In the genomic region with DNA sequence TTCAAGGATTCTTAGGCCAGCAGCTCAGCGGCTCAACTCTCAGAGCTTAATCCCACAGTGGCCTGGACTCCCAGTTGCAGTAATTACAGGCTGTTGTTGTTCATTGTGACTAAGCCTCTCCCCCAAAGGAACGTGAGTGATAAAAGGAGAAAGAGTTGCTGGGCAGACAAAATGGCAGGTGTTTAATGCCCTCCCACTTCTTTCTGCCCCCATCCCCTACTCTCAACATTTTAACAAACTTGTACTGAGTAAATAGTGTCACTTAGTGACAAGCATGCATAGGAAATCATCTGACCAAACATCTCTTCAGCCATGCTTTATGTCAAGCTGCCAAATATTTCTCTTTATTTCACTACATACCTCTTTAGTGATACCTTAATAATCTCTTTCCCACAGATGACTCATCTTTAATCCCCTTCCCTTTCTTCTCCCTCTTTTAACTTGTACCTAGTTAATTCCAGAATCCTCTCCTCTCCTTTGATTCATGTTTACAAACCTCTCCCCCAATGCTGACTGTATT, we compare ENCODE assay signal across 12 cellular contexts. TPM values are rescaled to one million over a fixed set of nuclear protein-coding genes. Genes with fewer than 3 reads are reported as not detected.
DNase-seq lines count a peak whose midpoint lies in the region; ATAC-seq and TF ChIP-seq lines count a peak whose summit lies in the region.
"Had no signal": no experiment of that assay in that cellular context is flagged by ENCODE, and none has a peak within 500 bp of the region (broad histone marks: within the 10 kb centered on the region; RNA-seq: fewer than 3 reads in every experiment).

No MANE protein-coding gene starts in this region.

- peak; percentile 60 for ATAC-seq in WTC11

- H3K4me3 ChIP-seq in colonic mucosa, result no peak overlapping the region
- H3K4me3 ChIP-seq: spleen had no signal

- H3K36me3 Mint-ChIP-seq in WTC11, result peaks cover 12% of the 10 kb centered on the region

- H3K36me3 ChIP-seq in colonic mucosa, result no peaks in the 10 kb centered on the region
- H3K36me3 ChIP-seq: spleen had no signal

- no peak overlapping the region for H3K27ac Mint-ChIP-seq in WTC11
- H3K27ac Mint-ChIP-seq: activated T-helper 2 cell treated with anti-CD3 and anti-CD28 coated beads, Interferon-gamma antibody, Interleukin-2, Interleukin-4, amounts not matched to agents 10 μg/mL and 5 μg/mL and 100 μg/mL, durations not matched to agents 14 hours and 24 hours and 36 hours; B cell had no signal

- H3K27ac ChIP-seq in colonic mucosa, result no peak overlapping the region
- H3K27ac ChIP-seq: spleen had no signal

- no peak overlapping the region for H3K9ac ChIP-seq in colonic mucosa (ENCODE audit: low read depth in 2 of 2, low read length in 2 of 2)

- no peaks in the 10 kb centered on the region for H3K27me3 ChIP-seq in colonic mucosa

- H3K4me1 Mint-ChIP-seq in WTC11, result peaks cover 9% of the 10 kb centered on the region; the same call in 1 of the 2 replicates
- H3K4me1 Mint-ChIP-seq: B cell had no signal

- POLR2A ChIA-PET in WTC11 (lab: Charles Lee), result no interaction called here

- H3K27me3 Mint-ChIP-seq in WTC11 (ENCODE audit: low read depth), result peaks cover 7% of the 10 kb centered on the region

- DNase-seq in D341Med (ENCODE audit: low spot score) (peak; percentile 80), LHCN-M2 (ENCODE audit: low read depth) (peak; percentile 80), WTC11 (ENCODE audit: low spot score) (no peak), islet precursor cell (peak; percentile 76), DMS79 treated with DMSO at 0.1 percent for 48 hours (lab: John Stamatoyannopoulos, UW) (no peak), colonic mucosa (no peak), mucosa of gallbladder (ENCODE audit: low spot score) (no peak)
- no peak for DNase-seq in activated CD4-positive, alpha-beta T cell treated with anti-CD3 and anti-CD28 coated beads, Interleukin-2, amount 50 U/mL, for 48 hours
- DNase-seq: hippocampal formation, spleen had no signal

- no peaks in the 10 kb centered on the region for H3K9me3 ChIP-seq in colonic mucosa

- no peaks in the 10 kb centered on the region for H3K4me1 ChIP-seq in colonic mucosa
- H3K4me1 ChIP-seq: spleen had no signal

- CTCF ChIA-PET in WTC11 (lab: Charles Lee), result interaction anchor here (1.0 kb wide), 1 partner anchor 12 kb away, joined by 4 read pairs; the partner anchor contains the start of gene MTERF1

- no peak overlapping the region for H3K4me3 Mint-ChIP-seq in WTC11
- H3K4me3 Mint-ChIP-seq: B cell had no signal

- H3K9me3 Mint-ChIP-seq in WTC11, result peaks cover 19% of the 10 kb centered on the region
- H3K9me3 Mint-ChIP-seq: activated T-helper 2 cell treated with anti-CD3 and anti-CD28 coated beads, Interferon-gamma antibody, Interleukin-2, Interleukin-4, amounts not matched to agents 10 μg/mL and 5 μg/mL and 100 μg/mL, durations not matched to agents 14 hours and 24 hours and 36 hours had no signal

- TF ChIP-seq CTCF in WTC11 (IDR thresholded peaks at IDR 0.05) (no peak), colonic mucosa (IDR thresholded peaks at IDR 0.05) (no peak)

- intact Hi-C loops in colonic mucosa (cut with DNase I), result no loop called here

TF ChIP-seq in WTC11, 78 proteins besides CTCF, POLR2A, EP300 and RAD21:
- TF ChIP-seq NR2C2 (CRISPR knock-in tag; IDR thresholded peaks at IDR 0.05) (no peak), E2F5 (CRISPR knock-in tag; IDR thresholded peaks at IDR 0.05) (no peak), CDX4 (CRISPR knock-in tag; IDR thresholded peaks at IDR 0.05; ENCODE audit: borderline replicate concordance) (no peak), OVOL2 (CRISPR knock-in tag; IDR thresholded peaks at IDR 0.05; ENCODE audit: borderline replicate concordance) (no peak)
- TF ChIP-seq, protein P1, sequence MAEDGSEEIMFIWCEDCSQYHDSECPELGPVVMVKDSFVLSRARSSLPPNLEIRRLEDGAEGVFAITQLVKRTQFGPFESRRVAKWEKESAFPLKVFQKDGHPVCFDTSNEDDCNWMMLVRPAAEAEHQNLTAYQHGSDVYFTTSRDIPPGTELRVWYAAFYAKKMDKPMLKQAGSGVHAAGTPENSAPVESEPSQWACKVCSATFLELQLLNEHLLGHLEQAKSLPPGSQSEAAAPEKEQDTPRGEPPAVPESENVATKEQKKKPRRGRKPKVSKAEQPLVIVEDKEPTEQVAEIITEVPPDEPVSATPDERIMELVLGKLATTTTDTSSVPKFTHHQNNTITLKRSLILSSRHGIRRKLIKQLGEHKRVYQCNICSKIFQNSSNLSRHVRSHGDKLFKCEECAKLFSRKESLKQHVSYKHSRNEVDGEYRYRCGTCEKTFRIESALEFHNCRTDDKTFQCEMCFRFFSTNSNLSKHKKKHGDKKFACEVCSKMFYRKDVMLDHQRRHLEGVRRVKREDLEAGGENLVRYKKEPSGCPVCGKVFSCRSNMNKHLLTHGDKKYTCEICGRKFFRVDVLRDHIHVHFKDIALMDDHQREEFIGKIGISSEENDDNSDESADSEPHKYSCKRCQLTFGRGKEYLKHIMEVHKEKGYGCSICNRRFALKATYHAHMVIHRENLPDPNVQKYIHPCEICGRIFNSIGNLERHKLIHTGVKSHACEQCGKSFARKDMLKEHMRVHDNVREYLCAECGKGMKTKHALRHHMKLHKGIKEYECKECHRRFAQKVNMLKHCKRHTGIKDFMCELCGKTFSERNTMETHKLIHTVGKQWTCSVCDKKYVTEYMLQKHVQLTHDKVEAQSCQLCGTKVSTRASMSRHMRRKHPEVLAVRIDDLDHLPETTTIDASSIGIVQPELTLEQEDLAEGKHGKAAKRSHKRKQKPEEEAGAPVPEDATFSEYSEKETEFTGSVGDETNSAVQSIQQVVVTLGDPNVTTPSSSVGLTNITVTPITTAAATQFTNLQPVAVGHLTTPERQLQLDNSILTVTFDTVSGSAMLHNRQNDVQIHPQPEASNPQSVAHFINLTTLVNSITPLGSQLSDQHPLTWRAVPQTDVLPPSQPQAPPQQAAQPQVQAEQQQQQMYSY (CRISPR knock-in tag; IDR thresholded peaks at IDR 0.05), result no peak

RNA-seq across cellular contexts. Expression of gene MTERF1, which starts 12.4 kb away (rescaled TPM):
- total RNA-seq in LHCN-M2 (2014; rRNA removed), result 14.4 and 16.0 TPM in 2 replicates
- 3.6 TPM for polyA plus RNA-seq in LHCN-M2 (2012)
- total RNA-seq in WTC11 (2021), result 12.0 to 15.5 TPM (median 12.4 TPM) in 3 replicates
- total RNA-seq in colonic mucosa, result 10 to 100 TPM; 14.8 to 16.8 TPM
- total RNA-seq in mucosa of gallbladder, result 11.7 TPM

RNA-seq across cellular contexts. Expression of gene AKAP9, which starts 47.8 kb away (rescaled TPM):
- total RNA-seq in LHCN-M2 (2014; rRNA removed), result 39.3 and 42.3 TPM in 2 replicates
- polyA plus RNA-seq in LHCN-M2 (2012), result 6.6 TPM
- total RNA-seq in WTC11 (2021), result 29.4 to 35.2 TPM (median 32.7 TPM) in 3 replicates
- total RNA-seq in colonic mucosa, result 100 to 1,000 TPM in 1 of 2 donors, 10 to 100 TPM in 1; 97.7 to 140 TPM
- total RNA-seq in mucosa of gallbladder, result 133 TPM

Comparison
In these comparisons a context has a peak if more than half of its experiments do, and no peak if none do; other contexts are left out.
1. DNase-seq: peak in D341Med (single experiment), LHCN-M2 (single experiment) and islet precursor cell (single experiment); none in WTC11 (single experiment), DMS79 treated with DMSO at 0.1 percent for 48 hours (single experiment), colonic mucosa (single experiment), mucosa of gallbladder (single experiment) and activated CD4-positive, alpha-beta T cell treated with anti-CD3 and anti-CD28 coated beads, Interleukin-2, amount 50 U/mL, for 48 hours (0 of 2).